Comparison of ENCODE assay signal across 11 cellular contexts in genomic region chrX:45479835-45480422, GRCh38.
DNase-seq lines count a peak whose midpoint lies in the region; ATAC-seq and TF ChIP-seq lines count a peak whose summit lies in the region.
"Had no signal": no experiment of that assay in that cellular context is flagged by ENCODE, and none has a peak within 500 bp of the region (broad histone marks: within the 10 kb centered on the region; RNA-seq: fewer than 3 reads in every experiment).

No MANE protein-coding gene starts in this region.

- H3K27me3 ChIP-seq in kidney epithelial cell (ENCODE audit: control insufficient read depth, insufficient read depth, low read length), result no peaks in the 10 kb centered on the region
- H3K27me3 ChIP-seq in ovary, result no peaks in the 10 kb centered on the region

- no peak overlapping the region for H3K27ac ChIP-seq in ovary

- H3K9me3 ChIP-seq in ovary, result no peaks in the 10 kb centered on the region

- 61 to 67% (median 65%) methylated on average over 4 of the region's 4 CpGs for WGBS in ovary, 3 donors

- TF ChIP-seq EP300 in ovary (IDR thresholded peaks at IDR 0.05), result no peak

- no peak for ATAC-seq in HG02840 (IDR thresholded peaks at IDR 0.05; ENCODE audit: low FRiP score, unreplicated experiment)
- ATAC-seq in GM21528 (IDR thresholded peaks at IDR 0.05; ENCODE audit: low FRiP score, unreplicated experiment), result no peak
- ATAC-seq: right cardiac atrium had no signal

- H3K36me3 ChIP-seq in kidney epithelial cell (ENCODE audit: control insufficient read depth, insufficient read depth, low read length), result no peaks in the 10 kb centered on the region
- H3K36me3 ChIP-seq in ovary, result no peaks in the 10 kb centered on the region

- in situ Hi-C loops in astrocyte of the cerebellum (cut with HindIII; ENCODE audit: low sequenced_read_pairs), result no loop called here

- intact Hi-C loops in ovary (cut with DNase I), result no loop called here

- TF ChIP-seq CTCF in AG09309 (IDR thresholded peaks at IDR 0.05; ENCODE audit: control insufficient read depth, insufficient read depth, low read depth, low read length, missing control alignments) (no peak), astrocyte of the cerebellum (IDR thresholded peaks at IDR 0.05; ENCODE audit: low read depth, low read length, missing control alignments) (no peak), kidney epithelial cell (IDR thresholded peaks at IDR 0.05; ENCODE audit: insufficient read depth, low read length, poor library complexity, severe bottlenecking) (no peak), ovary (IDR thresholded peaks at IDR 0.05) (no peak)

- TF ChIP-seq POLR2A in ovary (IDR thresholded peaks at IDR 0.05), result no peak

- H3K4me1 ChIP-seq in ovary (ENCODE audit: insufficient read depth), result no peaks in the 10 kb centered on the region

- H3K4me3 ChIP-seq in AG09309 (ENCODE audit: control insufficient read depth, low read depth, low read length) (no peak overlapping the region), astrocyte of the cerebellum (ENCODE audit: low read depth, low read length) (no peak overlapping the region), kidney epithelial cell (ENCODE audit: low read depth, low read length) (no peak overlapping the region), ovary (no peak overlapping the region)

- DNase-seq in AG09309 (ENCODE audit: low read depth) (peak; percentile 75), HPDE6-E6E7 (ENCODE audit: extremely low spot score) (peak; percentile 55), astrocyte of the cerebellum (ENCODE audit: low read depth) (peak; percentile 59), kidney epithelial cell (ENCODE audit: low read depth) (peak; percentile 73), AML-193 (lab: John Stamatoyannopoulos, UW) (no peak), ovary (no peak)
- DNase-seq: activated CD8-positive, alpha-beta memory T cell treated with anti-CD3 and anti-CD28 coated beads, Interleukin-2, amount 50 U/mL, for 4 hours; H7; right cardiac atrium had no signal

Comparison
In these comparisons a context has a peak if more than half of its experiments do, and no peak if none do; other contexts are left out.
1. DNase-seq: peak in AG09309 (single experiment), HPDE6-E6E7 (single experiment), astrocyte of the cerebellum (single experiment) and kidney epithelial cell (single experiment); none in AML-193 (0 of 2) and ovary (0 of 5).